18 cellular contexts compared by ENCODE assay signal in genomic region chr7:140977351-140978140, GRCh38.
"Had no signal": no experiment of that assay in that cellular context is flagged by ENCODE, and none has a peak within 500 bp of the region (broad histone marks: within the 10 kb centered on the region; RNA-seq: fewer than 3 reads in every experiment).

No MANE protein-coding gene starts in this region.

- DNase-seq: activated CD4-positive, alpha-beta T cell treated with anti-CD3 and anti-CD28 coated beads for 48 hours; activated CD4-positive, CD25-positive, alpha-beta regulatory T cell; activated CD8-positive, alpha-beta T cell treated with anti-CD3 and anti-CD28 coated beads for 36 hours; activated naive CD4-positive, alpha-beta T cell treated with Interleukin-2 at 50 U/mL for 16 hours; activated naive CD8-positive, alpha-beta T cell treated with anti-CD3 and anti-CD28 coated beads, Interleukin-2, amount 10 ng/mL, durations not matched to agents 7 days and 5 days; activated T-cell treated with anti-CD3 and anti-CD28 coated beads, Interleukin-2, amount 50 U/mL, for 1 hour; body of pancreas; caudate nucleus; effector memory CD8-positive, alpha-beta T cell; islet precursor cell; left colon; nephron progenitor cell; occipital lobe; stimulated activated CD4-positive, alpha-beta T cell treated with anti-CD3 and anti-CD28 coated beads, Interleukin-2, amount 100 ng/mL, for 24 hours; stimulated activated naive CD8-positive, alpha-beta T cell treated with anti-CD3 and anti-CD28 coated beads, Interleukin-15, amount 100 ng/mL, for 72 hours; trophoblast cell had no signal

- H3K27ac ChIP-seq: body of pancreas, vagina had no signal

- H3K4me3 ChIP-seq: body of pancreas, lung, vagina had no signal

- H3K4me1 ChIP-seq: body of pancreas had no signal

- ATAC-seq: activated CD8-positive, alpha-beta T cell treated with anti-CD3 and anti-CD28 coated beads for 36 hours; body of pancreas; effector memory CD8-positive, alpha-beta T cell; left colon; stimulated activated naive CD8-positive, alpha-beta T cell treated with anti-CD3 and anti-CD28 coated beads, Interleukin-15, amount 100 ng/mL, for 72 hours had no signal

- H3K27me3 ChIP-seq: body of pancreas, vagina had no signal

- H3K9me3 ChIP-seq: body of pancreas, vagina had no signal

- H3K36me3 ChIP-seq: vagina had no signal
